8 cellular contexts compared by ENCODE assay signal in genomic region chr17:2711608-2712299, GRCh38. TPM values are rescaled to one million over a fixed set of nuclear protein-coding genes. Genes with fewer than 3 reads are reported as not detected.
A peak's percentile ranks its signal among the peaks of the same experiment; 100 is the strongest.
DNase-seq lines count a peak whose midpoint lies in the region; ATAC-seq and TF ChIP-seq lines count a peak whose summit lies in the region.

CLUH (minus strand) TSS chr17:2711764; CDS start chr17:2711661, 103 bp downstream.

- peaks cover 31% of the 10 kb centered on the region for H3K4me1 ChIP-seq in mammary epithelial cell (ENCODE audit: insufficient read depth, low read length)
- H3K4me1 ChIP-seq in smooth muscle cell (ENCODE audit: low read depth) = peaks cover 20% of the 10 kb centered on the region

- ATAC-seq in GM18868 (IDR thresholded peaks at IDR 0.05; ENCODE audit: unreplicated experiment) = peak; percentile 71
- ATAC-seq in HG03103 (IDR thresholded peaks at IDR 0.05; ENCODE audit: low read depth, unreplicated experiment) = peak; percentile 67

- H4K20me1 ChIP-seq in mammary epithelial cell (ENCODE audit: insufficient read depth, low read length) = peaks cover 5% of the 10 kb centered on the region
- peaks cover 40% of the 10 kb centered on the region for H4K20me1 ChIP-seq in smooth muscle cell (ENCODE audit: low read depth)

- H3K4me3 ChIP-seq in AG04449 (ENCODE audit: low read depth, low read length) (peak within 1 kb of the TSS; percentile 74), WI38 (ENCODE audit: low read depth, low read length) (peak within 1 kb of the TSS; percentile 79), mammary epithelial cell (replicated peaks in 1 of 3; ENCODE audit: insufficient read depth in 1 of 3, low read depth in 2 of 3, low read length in 3 of 3) (peak within 1 kb of the TSS; percentile 65 to 92 (median 75)), smooth muscle cell (peak within 1 kb of the TSS; percentile 79)

- no peaks in the 10 kb centered on the region for H3K9me3 ChIP-seq in mammary epithelial cell (replicated peaks; ENCODE audit: insufficient read depth, low read length)
- H3K9me3 ChIP-seq in smooth muscle cell (replicated peaks; ENCODE audit: low read depth) = no peaks in the 10 kb centered on the region

- no peaks in the 10 kb centered on the region for H3K27me3 ChIP-seq in mammary epithelial cell (ENCODE audit: insufficient read depth, low read length)
- no peaks in the 10 kb centered on the region for H3K27me3 ChIP-seq in smooth muscle cell (ENCODE audit: low read depth)

- intact Hi-C loops in mammary epithelial cell (cut with micrococcal nuclease) = loop anchor here (5.0 kb wide), 1 partner anchor 46 kb away; no protein-coding TSS in a partner anchor

- POLR2A ChIA-PET in AG04449 (lab: Yijun Ruan, JAX) = no interaction called here

- peaks cover 30 to 34% of the 10 kb centered on the region in 2 donors for H3K4me1 Mint-ChIP-seq in immature natural killer cell

- H3K79me2 ChIP-seq in mammary epithelial cell (ENCODE audit: insufficient read depth, low read length) = peaks cover 59% of the 10 kb centered on the region
- peaks cover 49% of the 10 kb centered on the region for H3K79me2 ChIP-seq in smooth muscle cell (ENCODE audit: low read depth)

- H3K36me3 ChIP-seq in mammary epithelial cell (ENCODE audit: insufficient read depth, low read length) (no peaks in the 10 kb centered on the region), smooth muscle cell (ENCODE audit: low read depth) (no peaks in the 10 kb centered on the region)

- WGBS in mammary epithelial cell (ENCODE audit: low coverage, missing lambda C conversion rate) = 2% methylated on average over 22 of the region's 76 CpGs
- 10% methylated on average over 70 of the region's 76 CpGs for WGBS in smooth muscle cell (ENCODE audit: low lambda C conversion rate)

- H3K36me3 Mint-ChIP-seq in immature natural killer cell = no peaks in the 10 kb centered on the region

- peak within 1 kb of the TSS; percentile 93 for H3K4me2 ChIP-seq in mammary epithelial cell (ENCODE audit: insufficient read depth, low read depth, low read length)
- peak within 1 kb of the TSS; percentile 99 for H3K4me2 ChIP-seq in smooth muscle cell

- H3K4me3 Mint-ChIP-seq in immature natural killer cell = peak within 1 kb of the TSS; percentile 82 to 87 (median 86)

- dilution Hi-C loops in mammary epithelial cell (cut with HindIII; ENCODE audit: low sequenced_read_pairs) = no loop called here

- no TSS peak for BruUV-seq in mammary epithelial cell (replicated peaks; lab: Mats Ljungman, UMichigan)

- peak within 1 kb of the TSS; percentile 46 to 87 (median 78) for H3K27ac Mint-ChIP-seq in immature natural killer cell

- no peaks in the 10 kb centered on the region for H3F3A ChIP-seq in smooth muscle cell (ENCODE audit: low read depth)

- H3K27ac ChIP-seq in mammary epithelial cell (ENCODE audit: insufficient read depth, low read depth, low read length) (peak within 1 kb of the TSS; percentile 74), smooth muscle cell (ENCODE audit: low read depth) (no peak within 1 kb of the TSS)

- in situ Hi-C loops in mammary epithelial cell (cut with MboI; ENCODE audit: low sequenced_read_pairs in 2 of 2) = no loop called here

- DNase-seq in AG04449 (ENCODE audit: low read depth, low spot score) (peak; percentile 65), NCI-H2227 treated with DMSO at 0.1 percent for 48 hours (lab: John Stamatoyannopoulos, UW) (peak; percentile 70), mammary epithelial cell (peak; percentile 98), immature natural killer cell (peak; percentile 95), smooth muscle cell (lab: John Stamatoyannopoulos, UW; ENCODE audit: unreplicated experiment) (peak; percentile 83)

- H3K9ac ChIP-seq in mammary epithelial cell (ENCODE audit: insufficient read depth, low read length) (peak within 1 kb of the TSS; percentile 77), smooth muscle cell (ENCODE audit: low read depth) (peak within 1 kb of the TSS; percentile 80)

- H2AFZ ChIP-seq in mammary epithelial cell (ENCODE audit: low read depth, low read length) (peak within 1 kb of the TSS; percentile 93), smooth muscle cell (ENCODE audit: low read depth) (peak within 1 kb of the TSS; percentile 89)

- TF ChIP-seq CTCF in AG04449 (IDR thresholded peaks at IDR 0.05; ENCODE audit: insufficient read depth, low read length, missing control alignments) = no peak
- no peak for TF ChIP-seq CTCF in WI38 (IDR thresholded peaks at IDR 0.05; ENCODE audit: low read depth, low read length)
- TF ChIP-seq CTCF in mammary epithelial cell (conservative IDR thresholded peaks at IDR 0.05 in 1 of 2, IDR thresholded peaks at IDR 0.05 in 1 of 2; ENCODE audit: extremely low read depth in 1 of 2, insufficient read depth in 1 of 2, low read depth in 1 of 2, low read length in 2 of 2) = no peak
- no peak for TF ChIP-seq CTCF in smooth muscle cell (IDR thresholded peaks at IDR 0.05; ENCODE audit: borderline replicate concordance, insufficient read depth, poor library complexity, severe bottlenecking)

- CTCF ChIA-PET in AG04449 (lab: Yijun Ruan, JAX) (no interaction called here), mammary epithelial cell (lab: Charles Lee; ENCODE audit: low non-redundant PET) (no interaction called here)

- H3K9me3 Mint-ChIP-seq in immature natural killer cell = no peaks in the 10 kb centered on the region

- peaks cover 2 to 12% (median 5%) of the 10 kb centered on the region in 3 donors for H3K27me3 Mint-ChIP-seq in immature natural killer cell (ENCODE audit: low read depth in 3 of 3)

RNA-seq across cellular contexts. Expression of gene CLUH, which starts in this region (rescaled TPM):
- total RNA-seq in mammary epithelial cell (10 to 100 TPM; 64.2 to 97.0 TPM), smooth muscle cell (13.4 and 54.7 TPM in 2 replicates)
- polyA plus RNA-seq in mammary epithelial cell (55.9 TPM), immature natural killer cell (10 to 100 TPM in 1 of 3 donors, 1 to 10 TPM in 2; 4.6 to 11.6 (median 7.4) TPM), smooth muscle cell (15.4 and 26.8 TPM in 2 replicates)
- polyA minus RNA-seq in mammary epithelial cell = 36.9 TPM
